Comparison of ENCODE assay signal across 15 cellular contexts in the genomic region with DNA sequence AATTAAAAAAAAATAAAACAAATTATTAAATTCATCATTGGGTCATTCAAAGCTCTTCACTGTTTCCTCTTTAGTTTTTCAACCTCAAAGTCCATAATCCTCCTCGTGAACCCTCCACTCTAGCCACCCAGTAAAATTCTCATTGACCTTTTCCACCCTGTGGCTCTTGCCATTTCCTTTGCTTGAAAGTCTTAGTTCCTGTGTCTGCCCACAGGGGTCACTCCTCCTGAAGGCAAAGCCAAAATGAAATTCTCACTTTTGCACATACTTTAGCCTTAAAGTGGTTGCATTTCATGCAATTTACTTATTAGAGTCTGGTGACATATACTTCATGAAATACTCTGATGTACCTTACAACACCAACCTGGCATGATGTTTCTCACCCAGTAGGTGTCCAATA.
DNase-seq lines count a peak whose midpoint lies in the region; ATAC-seq and TF ChIP-seq lines count a peak whose summit lies in the region.
"Had no signal": no experiment of that assay in that cellular context is flagged by ENCODE, and none has a peak within 500 bp of the region (broad histone marks: within the 10 kb centered on the region; RNA-seq: fewer than 3 reads in every experiment).

No MANE protein-coding gene starts in this region.

- H3K36me3 ChIP-seq in mammary epithelial cell (ENCODE audit: insufficient read depth, low read length) (no peaks in the 10 kb centered on the region), PC-9 (ENCODE audit: low read depth) (no peaks in the 10 kb centered on the region)

- ATAC-seq in left lobe of liver: peak; percentile 47
- ATAC-seq: activated T-cell treated with anti-CD3 and anti-CD28 coated beads, Interleukin-2, amount 50 U/mL, for 4 hours; Right ventricle myocardium inferior had no signal

- POLR2A ChIA-PET in PC-9 (lab: Charles Lee; ENCODE audit: unreplicated experiment): no interaction called here

- no peak overlapping the region for H2AFZ ChIP-seq in mammary epithelial cell (ENCODE audit: low read depth, low read length)
- no peak overlapping the region for H2AFZ ChIP-seq in PC-9

- WGBS in mammary epithelial cell (ENCODE audit: low coverage, missing lambda C conversion rate): 23% methylated on average over 1 of the region's 1 CpG

- H4K20me1 ChIP-seq in mammary epithelial cell (ENCODE audit: insufficient read depth, low read length) (no peaks in the 10 kb centered on the region), PC-9 (ENCODE audit: insufficient read depth) (no peaks in the 10 kb centered on the region)

- no peaks in the 10 kb centered on the region for H3K9me2 ChIP-seq in PC-9 (ENCODE audit: insufficient read depth)

- H3K79me2 ChIP-seq in mammary epithelial cell (ENCODE audit: insufficient read depth, low read length): no peaks in the 10 kb centered on the region
- H3K79me2 ChIP-seq in PC-9 (ENCODE audit: low read depth): no peaks in the 10 kb centered on the region

- H3F3A ChIP-seq in PC-9 (ENCODE audit: insufficient read depth, low read depth): no peaks in the 10 kb centered on the region

- in situ Hi-C loops in mammary epithelial cell (cut with MboI; ENCODE audit: low sequenced_read_pairs in 2 of 2): no loop called here

- intact Hi-C loops in mammary epithelial cell (cut with micrococcal nuclease): loop anchor here (10.0 kb wide), 1 partner anchor 66 kb away; no protein-coding TSS in a partner anchor
- intact Hi-C loops in dorsolateral prefrontal cortex (cut with DNase I): no loop called here
- intact Hi-C loops in PC-9 (cut with micrococcal nuclease; ENCODE audit: unreplicated experiment): no loop called here

- H3K27ac ChIP-seq in mammary epithelial cell (ENCODE audit: insufficient read depth, low read depth, low read length) (no peak overlapping the region), dorsolateral prefrontal cortex (no peak overlapping the region), PC-9 (no peak overlapping the region)
- H3K27ac ChIP-seq: KMS-11 had no signal

- H3K4me2 ChIP-seq in mammary epithelial cell (ENCODE audit: insufficient read depth, low read depth, low read length) (no peak overlapping the region), PC-9 (no peak overlapping the region)
- H3K4me2 ChIP-seq: KMS-11 had no signal

- H3K4me1 ChIP-seq in mammary epithelial cell (ENCODE audit: insufficient read depth, low read length) (no peaks in the 10 kb centered on the region), PC-9 (replicated peaks; ENCODE audit: insufficient read depth) (no peaks in the 10 kb centered on the region)

- peak; percentile 29 to 35 for TF ChIP-seq CTCF in mammary epithelial cell (conservative IDR thresholded peaks at IDR 0.05 in 1 of 2, IDR thresholded peaks at IDR 0.05 in 1 of 2; ENCODE audit: extremely low read depth in 1 of 2, insufficient read depth in 1 of 2, low read depth in 1 of 2, low read length in 2 of 2)
- peak in 8 of 56 donors; percentile 9 to 34 (median 18) for TF ChIP-seq CTCF in dorsolateral prefrontal cortex (IDR thresholded peaks at IDR 0.05 in 54 of 56, conservative IDR thresholded peaks at IDR 0.05 in 2 of 56; ENCODE audit: low read depth in 1 of 56, partially characterized antibody in 56 of 56)
- TF ChIP-seq CTCF in PC-9 (conservative IDR thresholded peaks at IDR 0.05): no peak; the same call in 1 of the 2 replicates

- no peak overlapping the region for H3K9ac ChIP-seq in mammary epithelial cell (ENCODE audit: insufficient read depth, low read length)
- H3K9ac ChIP-seq: KMS-11 had no signal

- H3K4me3 ChIP-seq in Jurkat, Clone E6-1 (ENCODE audit: low read length): no peak overlapping the region
- H3K4me3 ChIP-seq in mammary epithelial cell (replicated peaks in 1 of 3; ENCODE audit: insufficient read depth in 1 of 3, low read depth in 2 of 3, low read length in 3 of 3): no peak overlapping the region
- H3K4me3 ChIP-seq in dorsolateral prefrontal cortex: no peak overlapping the region
- no peak overlapping the region for H3K4me3 ChIP-seq in PC-9

- CTCF ChIA-PET in mammary epithelial cell (lab: Charles Lee; ENCODE audit: low non-redundant PET) (no interaction called here), PC-9 (lab: Charles Lee) (no interaction called here)

- H3K9me3 ChIP-seq in mammary epithelial cell (replicated peaks; ENCODE audit: insufficient read depth, low read length) (no peaks in the 10 kb centered on the region), PC-9 (ENCODE audit: insufficient read depth, low read depth) (0 out of 2 replicates have a peak, but pooled peaks cover 4% of the 10 kb centered on the region)

- BruUV-seq in mammary epithelial cell (replicated peaks; lab: Mats Ljungman, UMichigan) (no TSS peak), PC-9 (replicated peaks; lab: Mats Ljungman, UMichigan) (no TSS peak)

- DNase-seq in ELR (ENCODE audit: low read depth) (peak; percentile 1), mammary epithelial cell (no peak), left lobe of liver (ENCODE audit: low spot score) (no peak), NCI-H748 treated with DMSO at 0.1 percent for 48 hours (lab: John Stamatoyannopoulos, UW) (no peak), glomerular visceral epithelial cell (ENCODE audit: extremely low spot score) (no peak), dorsolateral prefrontal cortex (no peak), PC-9 (no peak)
- peak; percentile 8 for DNase-seq in Jurkat, Clone E6-1 (ENCODE audit: low read depth, low spot score)
- DNase-seq: activated T-cell treated with anti-CD3 and anti-CD28 coated beads, Interleukin-2, amount 50 U/mL, for 4 hours; aorta; COR-L47; immature natural killer cell; retina had no signal

- no peaks in the 10 kb centered on the region for H3K27me3 ChIP-seq in mammary epithelial cell (ENCODE audit: insufficient read depth, low read length)
- H3K27me3 ChIP-seq in dorsolateral prefrontal cortex: no peaks in the 10 kb centered on the region
- no peaks in the 10 kb centered on the region for H3K27me3 ChIP-seq in PC-9 (ENCODE audit: insufficient read depth, low read depth)

- dilution Hi-C loops in mammary epithelial cell (cut with HindIII; ENCODE audit: low sequenced_read_pairs): no loop called here

Comparison
In these comparisons a context has a peak if more than half of its experiments do, and no peak if none do; other contexts are left out.
1. DNase-seq: peak in ELR (single experiment) and Jurkat, Clone E6-1 (single experiment); none in mammary epithelial cell (single experiment), left lobe of liver (single experiment), NCI-H748 treated with DMSO at 0.1 percent for 48 hours (single experiment), glomerular visceral epithelial cell (single experiment), dorsolateral prefrontal cortex (0 of 10) and PC-9 (0 of 2).